ENCODE assay signal across 17 cellular contexts in genomic region chr7:66754541-66754940, GRCh38. TPM values are rescaled to one million over a fixed set of nuclear protein-coding genes. Genes with fewer than 3 reads are reported as not detected.
DNase-seq lines count a peak whose midpoint lies in the region; ATAC-seq and TF ChIP-seq lines count a peak whose summit lies in the region.
"Had no signal": no experiment of that assay in that cellular context is flagged by ENCODE, and none has a peak within 500 bp of the region (broad histone marks: within the 10 kb centered on the region; RNA-seq: fewer than 3 reads in every experiment).

No MANE protein-coding gene starts in this region.

- TF ChIP-seq POLR2A in IMR-90 (IDR thresholded peaks at IDR 0.05; ENCODE audit: low read depth, low read length), result no peak

- no CpG with 5 or more reads among the region's 4 CpGs for WGBS in IMR-90 (ENCODE audit: extremely low coverage in 2 of 2, insufficient read length in 1 of 2), 2 experiments

- H2BK120ac ChIP-seq in IMR-90 (ENCODE audit: low read depth, low read length), result no peak overlapping the region

- H3K56ac ChIP-seq in IMR-90 (ENCODE audit: extremely low read depth, insufficient read depth, low read length), result no peak overlapping the region

- H3K27me3 ChIP-seq in AG04450 (ENCODE audit: control insufficient read depth, insufficient read depth, low read length) (no peaks in the 10 kb centered on the region), IMR-90 (ENCODE audit: control insufficient read depth, insufficient read depth, low read length) (no peaks in the 10 kb centered on the region), osteoblast (ENCODE audit: insufficient read depth, low read length) (no peaks in the 10 kb centered on the region), lower lobe of right lung (ENCODE audit: low read depth) (no peaks in the 10 kb centered on the region)
- H3K27me3 ChIP-seq: BLaER1 treated with 17β-estradiol and CSF1 and Interleukin-3, amounts not matched to agents 10 nM and 100 nM had no signal

- H3K36me3 ChIP-seq in IMR-90 (ENCODE audit: control insufficient read depth, insufficient read depth, low read length) (peaks cover 6% of the 10 kb centered on the region), osteoblast (ENCODE audit: insufficient read depth, low read length) (peaks cover 6% of the 10 kb centered on the region), lower lobe of right lung (peaks cover 4% of the 10 kb centered on the region)

- H4K20me1 ChIP-seq in IMR-90 (ENCODE audit: insufficient read depth, low read length) (peaks cover 55% of the 10 kb centered on the region), osteoblast (ENCODE audit: insufficient read depth, low read length) (peaks cover 30% of the 10 kb centered on the region)

- H3K9me1 ChIP-seq in IMR-90 (ENCODE audit: insufficient read depth, low read length), result peaks cover 13% of the 10 kb centered on the region; the same call in 1 of the 2 replicates

- H2AFZ ChIP-seq in IMR-90 (replicated peaks; ENCODE audit: low read length, poor library complexity) (no peak overlapping the region), osteoblast (ENCODE audit: low read length) (no peak overlapping the region)
- H2AFZ ChIP-seq: GM23248 had no signal

- H3K9me3 ChIP-seq in AG04450 (ENCODE audit: control insufficient read depth, insufficient read depth, low read length) (no peaks in the 10 kb centered on the region), IMR-90 (ENCODE audit: control insufficient read depth, insufficient read depth, low read length) (no peaks in the 10 kb centered on the region), osteoblast (ENCODE audit: low read depth, low read length) (no peaks in the 10 kb centered on the region), lower lobe of right lung (no peaks in the 10 kb centered on the region)

- no peak overlapping the region for H2AK9ac ChIP-seq in IMR-90 (replicated peaks; ENCODE audit: low read depth, low read length, poor library complexity)

- H2BK5ac ChIP-seq in IMR-90 (ENCODE audit: low read depth, low read length, poor library complexity, severe bottlenecking), result no peak overlapping the region

- no peak overlapping the region for H2AK5ac ChIP-seq in IMR-90 (ENCODE audit: low read depth, low read length)

- CTCF ChIA-PET in AG04450 (lab: Charles Lee) (no interaction called here), IMR-90 (lab: Yijun Ruan, JAX) (no interaction called here)

- DNase-seq in AG04450 (ENCODE audit: low read depth, low spot score) (no peak), IMR-90 (peak; percentile 50), fibroblast of gingiva (ENCODE audit: low read depth) (peak; percentile 51), osteoblast (ENCODE audit: insufficient read length, low spot score, missing footprints) (no peak), lower lobe of right lung (no peak), inferior parietal cortex (ENCODE audit: extremely low spot score) (no peak), T-helper 1 cell (no peak)
- no peak for DNase-seq in activated CD4-positive, alpha-beta T cell treated with anti-CD3 and anti-CD28 coated beads, Interleukin-2, amount 50 U/mL, for 4 hours
- DNase-seq: 8988T; CD4-positive, alpha-beta memory T cell; DMS153; DMS79; GDM1; GM23248; HFFc6 had no signal

- no peak overlapping the region for H4K5ac ChIP-seq in IMR-90 (ENCODE audit: low read depth, low read length)

- no peak overlapping the region for H3K4ac ChIP-seq in IMR-90 (ENCODE audit: low read depth, low read length)

- H3K18ac ChIP-seq in IMR-90 (ENCODE audit: low read depth, low read length), result no peak overlapping the region

- H3K9ac ChIP-seq in IMR-90 (ENCODE audit: low read depth, low read length), result no peak overlapping the region
- H3K9ac ChIP-seq: BLaER1 treated with 17β-estradiol and CSF1 and Interleukin-3, amounts not matched to agents 10 nM and 100 nM; GM23248 had no signal

- H3K27ac ChIP-seq in AG04450 (ENCODE audit: low read depth, low read length) (peak overlapping the region; percentile 21), IMR-90 (ENCODE audit: insufficient read depth, low read length) (no peak overlapping the region), osteoblast (ENCODE audit: low read depth, low read length) (peak overlapping the region; percentile 15), lower lobe of right lung (no peak overlapping the region)
- H3K27ac ChIP-seq: BLaER1 treated with 17β-estradiol and CSF1 and Interleukin-3, amounts not matched to agents 10 nM and 100 nM; GM23248 had no signal

- intact Hi-C loops in IMR-90 (cut with micrococcal nuclease) (no loop called here), lower lobe of right lung (cut with DNase I) (no loop called here)

- peaks cover 21 to 59% of the 10 kb centered on the region in 2 experiments for H3K79me1 ChIP-seq in IMR-90 (ENCODE audit: low read depth in 1 of 2, low read length in 2 of 2)

- H4K91ac ChIP-seq in IMR-90 (ENCODE audit: insufficient read depth, low read depth, low read length), result no peak overlapping the region

- no peak overlapping the region for H3K4me2 ChIP-seq in IMR-90 (ENCODE audit: low read depth, low read length)
- no peak overlapping the region for H3K4me2 ChIP-seq in osteoblast (ENCODE audit: insufficient read depth, low read length)

- no peak overlapping the region for H3K14ac ChIP-seq in IMR-90 (replicated peaks; ENCODE audit: low read depth, low read length)

- no peak overlapping the region for H3K23ac ChIP-seq in IMR-90 (ENCODE audit: low read depth, low read length)

- H2BK20ac ChIP-seq in IMR-90 (ENCODE audit: low read depth, low read length), result no peak overlapping the region

- TF ChIP-seq CTCF in AG04450 (IDR thresholded peaks at IDR 0.05; ENCODE audit: low read depth, low read length) (no peak), IMR-90 (conservative IDR thresholded peaks at IDR 0.05; ENCODE audit: low read depth, low read length) (no peak), osteoblast (IDR thresholded peaks at IDR 0.05; ENCODE audit: extremely low read depth, low read depth, low read length) (no peak), lower lobe of right lung (IDR thresholded peaks at IDR 0.05) (no peak)

- H3K4me3 ChIP-seq in AG04450 (ENCODE audit: low read depth, low read length), result no peak overlapping the region
- no peak overlapping the region for H3K4me3 ChIP-seq in IMR-90 (ENCODE audit: insufficient read depth, low read depth, low read length)
- no peak overlapping the region for H3K4me3 ChIP-seq in osteoblast (ENCODE audit: insufficient read depth, low read length)
- H3K4me3 ChIP-seq in lower lobe of right lung, result no peak overlapping the region
- H3K4me3 ChIP-seq: BLaER1 treated with 17β-estradiol and CSF1 and Interleukin-3, amounts not matched to agents 10 nM and 100 nM; GM23248 had no signal

- TF ChIP-seq RAD21 in IMR-90 (IDR thresholded peaks at IDR 0.05; ENCODE audit: low read length), result no peak

- peak; percentile 71 for ATAC-seq in IMR-90 (ENCODE audit: low read depth)
- ATAC-seq in lower lobe of right lung, result no peak
- ATAC-seq: HCT116 had no signal

- in situ Hi-C loops in IMR-90 (cut with MboI; ENCODE audit: low sequenced_read_pairs), result no loop called here

- no peak overlapping the region for H4K8ac ChIP-seq in IMR-90 (ENCODE audit: low read depth in 2 of 2, low read length in 2 of 2)

- peaks cover 99% of the 10 kb centered on the region for H3K79me2 ChIP-seq in osteoblast (ENCODE audit: insufficient read depth, low read length)

- no TSS peak for BruUV-seq in IMR-90 (replicated peaks; lab: Mats Ljungman, UMichigan)

- H2BK15ac ChIP-seq in IMR-90 (ENCODE audit: low read depth, low read length), result no peak overlapping the region

- H3K4me1 ChIP-seq in IMR-90 (ENCODE audit: control insufficient read depth, insufficient read depth, low read length) (peaks cover 2% of the 10 kb centered on the region), osteoblast (ENCODE audit: insufficient read depth, low read length) (peaks cover 2% of the 10 kb centered on the region), lower lobe of right lung (peaks cover 7% of the 10 kb centered on the region)

- POLR2A ChIA-PET in AG04450 (lab: Yijun Ruan, JAX), result no interaction called here
- POLR2A ChIA-PET in IMR-90 (lab: Charles Lee; ENCODE audit: unreplicated experiment), result no interaction called here

- dilution Hi-C loops in IMR-90 (cut with HindIII; ENCODE audit: low sequenced_read_pairs, unreplicated experiment), result no loop called here

TF ChIP-seq in IMR-90, 13 proteins besides CTCF, POLR2A, EP300 and RAD21:
- peak; percentile 73 for TF ChIP-seq CEBPB (IDR thresholded peaks at IDR 0.05; ENCODE audit: low read depth, low read length)
- TF ChIP-seq, protein P1, sequence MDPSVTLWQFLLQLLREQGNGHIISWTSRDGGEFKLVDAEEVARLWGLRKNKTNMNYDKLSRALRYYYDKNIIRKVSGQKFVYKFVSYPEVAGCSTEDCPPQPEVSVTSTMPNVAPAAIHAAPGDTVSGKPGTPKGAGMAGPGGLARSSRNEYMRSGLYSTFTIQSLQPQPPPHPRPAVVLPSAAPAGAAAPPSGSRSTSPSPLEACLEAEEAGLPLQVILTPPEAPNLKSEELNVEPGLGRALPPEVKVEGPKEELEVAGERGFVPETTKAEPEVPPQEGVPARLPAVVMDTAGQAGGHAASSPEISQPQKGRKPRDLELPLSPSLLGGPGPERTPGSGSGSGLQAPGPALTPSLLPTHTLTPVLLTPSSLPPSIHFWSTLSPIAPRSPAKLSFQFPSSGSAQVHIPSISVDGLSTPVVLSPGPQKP (IDR thresholded peaks at IDR 0.05; ENCODE audit: borderline replicate concordance, low read depth, low read length), result no peak
TF ChIP-seq in IMR-90: peak in this region for 1.

RNA-seq across cellular contexts. Expression of gene RABGEF1, which starts 14.0 kb away (rescaled TPM):
- polyA plus RNA-seq in AG04450 (2011; rRNA removed), result 27.1 and 30.6 TPM in 2 replicates
- polyA minus RNA-seq in AG04450 (2011; rRNA and poly(A)+ RNA removed), result 52.3 and 69.1 TPM in 2 replicates
- 56.6 and 62.8 TPM in 2 replicates for total RNA-seq in IMR-90 (2012; rRNA removed)
- polyA plus RNA-seq in IMR-90 (2012; rRNA removed), result 34.8 and 34.9 TPM in 2 replicates
- 10.0 and 16.1 TPM in 2 replicates for polyA plus RNA-seq in IMR-90 (2012; cell fraction: cytosol; rRNA removed)
- 16.5 and 73.5 TPM in 2 replicates for polyA plus RNA-seq in IMR-90 (2012; cell fraction: nucleus; rRNA removed; ENCODE audit: low replicate concordance)
- total RNA-seq in osteoblast, result 71.9 and 81.8 TPM in 2 replicates
- total RNA-seq in lower lobe of right lung, result 24.1 TPM

Comparison
In these comparisons a context has a peak if more than half of its experiments do, and no peak if none do; other contexts are left out.
1. DNase-seq: peak in IMR-90 (single experiment) and fibroblast of gingiva (single experiment); none in AG04450 (single experiment), osteoblast (single experiment), activated CD4-positive, alpha-beta T cell treated with anti-CD3 and anti-CD28 coated beads, Interleukin-2, amount 50 U/mL, for 4 hours (0 of 2), lower lobe of right lung (single experiment), inferior parietal cortex (single experiment) and T-helper 1 cell (0 of 5).
2. H3K27ac ChIP-seq: peak in AG04450 (single experiment) and osteoblast (single experiment); none in IMR-90 (single experiment) and lower lobe of right lung (single experiment).